8 cellular contexts compared by ENCODE assay signal in the genomic region with DNA sequence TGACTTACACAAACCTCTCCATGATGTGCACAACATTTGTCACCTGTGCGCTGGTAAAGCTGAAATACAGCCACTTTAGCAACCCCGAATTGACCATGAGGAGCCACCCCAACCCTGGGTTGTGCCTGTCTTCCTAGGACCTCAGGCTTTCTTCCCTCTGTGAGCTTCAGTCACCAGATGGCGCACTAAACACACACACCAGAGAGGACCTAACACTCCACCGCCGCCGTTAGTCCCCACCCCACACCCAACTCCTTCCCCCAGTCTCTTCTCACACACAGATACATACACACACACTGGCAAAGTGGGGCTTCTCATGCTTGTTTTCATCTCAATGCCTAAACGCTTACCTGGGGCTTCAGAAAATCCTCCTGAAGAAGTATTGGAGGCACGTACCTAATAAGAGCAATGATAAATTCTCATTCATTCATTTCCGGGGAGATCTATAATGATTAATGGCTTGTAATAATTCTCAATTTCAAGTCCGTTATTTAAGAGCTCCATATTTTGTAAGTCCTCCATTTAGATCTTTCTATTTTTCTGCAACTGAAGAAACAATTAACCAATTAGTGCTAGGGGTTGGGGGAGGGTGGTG.
DNase-seq lines count a peak whose midpoint lies in the region; ATAC-seq lines count a peak whose summit lies in the region.

No MANE protein-coding gene starts in this region.

- DNase-seq in AML-193 (lab: John Stamatoyannopoulos, UW): peak; percentile 92 to 94
- DNase-seq in NCI-H226: peak; percentile 84
- DNase-seq in activated CD4-positive, CD25-positive, alpha-beta regulatory T cell treated with anti-CD3 and anti-CD28 coated beads, Interleukin-2, amount 50 U/mL, for 16 hours (ENCODE audit: low read depth, low spot score): peak; percentile 71
- DNase-seq in cerebellar cortex (ENCODE audit: low spot score): peak; percentile 71
- peak; percentile 97 for DNase-seq in left kidney (ENCODE audit: low read depth, low spot score)
- DNase-seq in stimulated activated CD4-positive, alpha-beta T cell treated with anti-CD3 and anti-CD28 coated beads, Interleukin-4, amount 100 ng/mL, for 24 hours: peak; percentile 87

- ATAC-seq in GM19043 (IDR thresholded peaks at IDR 0.05; ENCODE audit: low read depth, unreplicated experiment): peak; percentile 92
- peak; percentile 92 for ATAC-seq in HG03280 (IDR thresholded peaks at IDR 0.05; ENCODE audit: unreplicated experiment)

Comparison
In these comparisons a context has a peak if more than half of its experiments do, and no peak if none do; other contexts are left out.
1. Peak in every context shown above with its lines: DNase-seq and ATAC-seq.